ENCODE assay signal across 6 cellular contexts in genomic region chr12:52844386-52844785, GRCh38. TPM values are rescaled to one million over a fixed set of nuclear protein-coding genes. Genes with fewer than 3 reads are reported as not detected.
"Had no signal": no experiment of that assay in that cellular context is flagged by ENCODE, and none has a peak within 500 bp of the region (broad histone marks: within the 10 kb centered on the region; RNA-seq: fewer than 3 reads in every experiment).

No MANE protein-coding gene starts in this region.

- H3K4me3 Mint-ChIP-seq: GM23338, H9 had no signal

- ATAC-seq: GM23338 had no signal

- DNase-seq: H9, HCEC 1CT, IMR-90 had no signal

- H3K4me1 Mint-ChIP-seq: GM23338, H9 had no signal

- H2AFZ ChIP-seq: GM23338 had no signal

- H3K9me3 Mint-ChIP-seq: GM23338, H9 had no signal

- H3K4me3 ChIP-seq: GM23338 had no signal

- H3K27ac Mint-ChIP-seq: GM23338, H9 had no signal

- H3K4me2 ChIP-seq: GM23338 had no signal

RNA-seq across cellular contexts. Expression of gene KRT78, which starts 4.4 kb away (rescaled TPM):
- total RNA-seq: GM23338, H1, H9, HT-29, IMR-90 had no signal
- polyA plus RNA-seq: GM23338, H1, IMR-90 had no signal

RNA-seq across cellular contexts. Expression of gene KRT79, which starts 10.3 kb away (rescaled TPM):
- total RNA-seq: H1, H9, HT-29 had no signal
- polyA plus RNA-seq: GM23338, H1 had no signal

RNA-seq across cellular contexts. Expression of gene KRT4, which starts 30.5 kb away (rescaled TPM):
- total RNA-seq: GM23338, H1, H9, HT-29 had no signal
- polyA plus RNA-seq: GM23338, H1 had no signal

RNA-seq across cellular contexts. Expression of gene KRT3, which starts 48.5 kb away (rescaled TPM):
- total RNA-seq: GM23338, H1, H9, HT-29, IMR-90 had no signal
- polyA plus RNA-seq: GM23338, H1, IMR-90 had no signal
